ENCODE assay signal across 26 cellular contexts in genomic region chr10:77726732-77727131, GRCh38.
"Had no signal": no experiment of that assay in that cellular context is flagged by ENCODE, and none has a peak within 500 bp of the region (broad histone marks: within the 10 kb centered on the region; RNA-seq: fewer than 3 reads in every experiment).

No MANE protein-coding gene starts in this region.

- H3K4me3 ChIP-seq: ascending aorta, body of pancreas had no signal

- H3K4me1 Mint-ChIP-seq: activated naive CD8-positive, alpha-beta T cell treated with anti-CD3 and anti-CD28 coated beads, Interleukin-2, amount 50 U/mL, for 24 hours had no signal

- H3K4me3 Mint-ChIP-seq: activated CD8-positive, alpha-beta T cell treated with anti-CD3 and anti-CD28 coated beads, Interleukin-2, amount 10 ng/mL, durations not matched to agents 7 days and 5 days; activated naive CD8-positive, alpha-beta T cell treated with anti-CD3 and anti-CD28 coated beads, Interleukin-2, amount 50 U/mL, for 24 hours; central memory CD8-positive, alpha-beta T cell; T-helper 17 cell; WTC11 had no signal

- H3K4me1 ChIP-seq: ascending aorta, body of pancreas had no signal

- H3K9me3 Mint-ChIP-seq: central memory CD8-positive, alpha-beta T cell had no signal

- H3K27ac Mint-ChIP-seq: activated CD8-positive, alpha-beta T cell treated with anti-CD3 and anti-CD28 coated beads, Interleukin-2, amount 10 ng/mL, durations not matched to agents 7 days and 5 days; activated naive CD4-positive, alpha-beta T cell treated with anti-CD3 and anti-CD28 coated beads, Interleukin-2, amount 50 U/mL, for 72 hours; activated naive CD8-positive, alpha-beta T cell treated with anti-CD3 and anti-CD28 coated beads, Interleukin-2, amount 50 U/mL, for 24 hours; T-helper 17 cell; WTC11 had no signal

- ATAC-seq: activated CD8-positive, alpha-beta T cell treated with anti-CD3 and anti-CD28 coated beads, Interleukin-2, amount 10 ng/mL, durations not matched to agents 7 days and 5 days; activated naive CD4-positive, alpha-beta T cell treated with anti-CD3 and anti-CD28 coated beads, Interleukin-2, amount 50 U/mL, for 72 hours; activated naive CD8-positive, alpha-beta T cell treated with anti-CD3 and anti-CD28 coated beads, Interleukin-2, amount 50 U/mL, for 24 hours; body of pancreas; PC-3; T-helper 17 cell; WTC11 had no signal

- H3K27ac ChIP-seq: ascending aorta, body of pancreas had no signal

- H3K36me3 ChIP-seq: ascending aorta had no signal

- H3K27me3 Mint-ChIP-seq: T-helper 17 cell had no signal

- H3K36me3 Mint-ChIP-seq: activated naive CD4-positive, alpha-beta T cell treated with anti-CD3 and anti-CD28 coated beads, Interleukin-2, amount 50 U/mL, for 72 hours; WTC11 had no signal

- H3K27me3 ChIP-seq: ascending aorta, body of pancreas had no signal

- DNase-seq: activated CD4-positive, alpha-beta T cell treated with anti-CD3 and anti-CD28 coated beads for 48 hours; activated CD4-positive, alpha-beta T cell treated with anti-CD3 and anti-CD28 coated beads, Interleukin-2, amount 50 U/mL, for 4 hours; activated CD4-positive, CD25-positive, alpha-beta regulatory T cell treated with anti-CD3 and anti-CD28 coated beads, Interleukin-2, amount 50 U/mL, for 72 hours; activated CD8-positive, alpha-beta memory T cell treated with anti-CD3 and anti-CD28 coated beads, Interleukin-2, amount 50 U/mL, for 48 hours; activated CD8-positive, alpha-beta T cell treated with anti-CD3 and anti-CD28 coated beads, Interleukin-2, amount 10 ng/mL, durations not matched to agents 7 days and 5 days; activated effector memory CD4-positive, alpha-beta T cell treated with anti-CD3 and anti-CD28 coated beads, Interleukin-2, amount 50 U/mL, for 16 hours; activated naive CD4-positive, alpha-beta T cell treated with Interleukin-2 at 50 U/mL for 16 hours; activated naive CD8-positive, alpha-beta T cell treated with anti-CD3 and anti-CD28 coated beads, Interleukin-2, amount 50 U/mL, for 24 hours; activated T-cell treated with anti-CD3 and anti-CD28 coated beads, Interleukin-2, amount 50 U/mL, for 1 hour; amniotic stem cell; body of pancreas; KG1; NCI-H1105; NCI-H1436; NCI-H1694 treated with DMSO at 0.1 percent for 48 hours; NCI-H2029 treated with DMSO at 0.1 percent for 48 hours; NCI-H510A treated with DMSO at 0.1 percent for 48 hours; NCI-H69; PC-3; SHP77 treated with DMSO at 0.1 percent for 48 hours; T-helper 17 cell; T-helper 9 cell had no signal
